In the genomic region with DNA sequence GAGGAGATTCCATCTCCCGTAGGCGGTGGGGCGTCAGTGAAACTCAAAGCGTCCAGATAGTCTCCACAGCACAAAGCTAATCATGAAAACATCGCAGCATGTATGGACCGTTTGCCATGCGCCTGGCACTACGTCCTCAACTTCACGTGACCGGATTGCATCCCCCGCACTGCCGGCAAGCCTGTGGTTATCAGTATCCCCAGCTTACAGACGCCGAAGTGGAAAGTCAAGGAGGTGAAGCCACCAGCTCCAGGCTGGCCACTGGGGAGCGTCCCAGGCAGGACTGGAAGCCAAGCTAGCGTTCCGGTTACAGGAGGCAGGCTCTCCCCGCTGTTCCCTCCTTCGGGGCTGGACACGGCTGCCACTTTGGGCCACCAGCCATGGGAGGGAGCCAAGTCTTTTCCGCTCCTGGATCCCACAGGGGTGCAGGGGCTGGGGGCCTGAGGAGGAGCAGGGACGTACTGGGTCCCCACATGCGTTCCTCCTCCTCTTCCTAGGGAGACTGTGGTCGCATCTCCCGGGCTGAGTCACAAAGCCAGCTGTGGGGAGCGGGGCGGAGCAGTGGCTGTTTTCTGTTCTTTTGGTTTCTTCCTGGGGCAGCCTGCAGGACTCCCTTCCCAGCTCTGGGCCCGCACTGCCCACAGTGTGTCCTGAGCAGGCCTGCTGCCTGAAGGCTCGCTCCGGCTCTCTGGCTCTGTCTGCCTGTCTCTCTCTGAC, we compare ENCODE assay signal across 8 cellular contexts. TPM values are rescaled to one million over a fixed set of nuclear protein-coding genes. Genes with fewer than 3 reads are reported as not detected.
DNase-seq lines count a peak whose midpoint lies in the region; ATAC-seq lines count a peak whose summit lies in the region.

No MANE protein-coding gene starts in this region.

- peaks cover 13% of the 10 kb centered on the region for H3K4me1 Mint-ChIP-seq in activated T-helper 2 cell treated with anti-CD3 and anti-CD28 coated beads, Interferon-gamma antibody, Interleukin-2, Interleukin-4, amounts not matched to agents 10 μg/mL and 5 μg/mL and 100 μg/mL, durations not matched to agents 14 hours and 24 hours and 36 hours (ENCODE audit: low read depth)

- H3K27me3 ChIP-seq in ACC112 (ENCODE audit: insufficient read depth, low read length) = peaks cover 6% of the 10 kb centered on the region; the same call in 1 of the 2 replicates

- H3K27ac Mint-ChIP-seq in activated T-helper 2 cell treated with anti-CD3 and anti-CD28 coated beads, Interferon-gamma antibody, Interleukin-2, Interleukin-4, amounts not matched to agents 10 μg/mL and 5 μg/mL and 100 μg/mL, durations not matched to agents 14 hours and 24 hours and 36 hours = peak overlapping the region; percentile 17

- H3K36me3 ChIP-seq in ACC112 (ENCODE audit: insufficient read depth, low read length) = no peaks in the 10 kb centered on the region

- no peaks in the 10 kb centered on the region for H3K9me3 Mint-ChIP-seq in activated T-helper 2 cell treated with anti-CD3 and anti-CD28 coated beads, Interferon-gamma antibody, Interleukin-2, Interleukin-4, amounts not matched to agents 10 μg/mL and 5 μg/mL and 100 μg/mL, durations not matched to agents 14 hours and 24 hours and 36 hours

- DNase-seq in HT1080 (ENCODE audit: low read depth) = peak; percentile 83
- no peak for DNase-seq in activated T-helper 2 cell treated with anti-CD3 and anti-CD28 coated beads, Interferon-gamma antibody, Interleukin-2, Interleukin-4, amounts not matched to agents 10 μg/mL and 5 μg/mL and 100 μg/mL, durations not matched to agents 14 hours and 24 hours and 36 hours (ENCODE audit: low spot score)
- DNase-seq in Right ventricle myocardium superior = peak; percentile 72
- peak; percentile 11 for DNase-seq in renal cortical epithelial cell (ENCODE audit: low read depth)
- no peak for DNase-seq in NK-92 (lab: John Stamatoyannopoulos, UW; ENCODE audit: unreplicated experiment)
- DNase-seq in NCI-H2081 treated with DMSO at 0.1 percent for 48 hours (lab: John Stamatoyannopoulos, UW) = no peak

- peaks cover 13% of the 10 kb centered on the region for H3K4me1 ChIP-seq in ACC112 (ENCODE audit: control insufficient read depth, insufficient read depth, low read length, unreplicated experiment)

- H3K27ac ChIP-seq in ACC112 (ENCODE audit: low read depth, low read length) = peak overlapping the region; percentile 42

- peaks cover 35% of the 10 kb centered on the region for H3K27me3 Mint-ChIP-seq in activated T-helper 2 cell treated with anti-CD3 and anti-CD28 coated beads, Interferon-gamma antibody, Interleukin-2, Interleukin-4, amounts not matched to agents 10 μg/mL and 5 μg/mL and 100 μg/mL, durations not matched to agents 14 hours and 24 hours and 36 hours (ENCODE audit: low read depth)

- ATAC-seq in Right ventricle myocardium superior (ENCODE audit: poor library complexity) (peak; percentile 60), GM21717 (IDR thresholded peaks at IDR 0.05; ENCODE audit: unreplicated experiment) (no peak)

- H3K79me2 ChIP-seq in ACC112 (ENCODE audit: control insufficient read depth, insufficient read depth, low read length, unreplicated experiment) = peaks cover 5% of the 10 kb centered on the region

- intact Hi-C loops in activated T-helper 2 cell treated with anti-CD3 and anti-CD28 coated beads, Interferon-gamma antibody, Interleukin-2, Interleukin-4, amounts not matched to agents 10 μg/mL and 5 μg/mL and 100 μg/mL, durations not matched to agents 14 hours and 24 hours and 36 hours (cut with micrococcal nuclease) = no loop called here
- intact Hi-C loops in Right ventricle myocardium superior (cut with DNase I) = no loop called here

- no peak overlapping the region for H3K4me3 Mint-ChIP-seq in activated T-helper 2 cell treated with anti-CD3 and anti-CD28 coated beads, Interferon-gamma antibody, Interleukin-2, Interleukin-4, amounts not matched to agents 10 μg/mL and 5 μg/mL and 100 μg/mL, durations not matched to agents 14 hours and 24 hours and 36 hours (ENCODE audit: low read depth)

- H2AFZ ChIP-seq in ACC112 (ENCODE audit: low read length, unreplicated experiment) = peak overlapping the region; percentile 76

- no peaks in the 10 kb centered on the region for H3K36me3 Mint-ChIP-seq in activated T-helper 2 cell treated with anti-CD3 and anti-CD28 coated beads, Interferon-gamma antibody, Interleukin-2, Interleukin-4, amounts not matched to agents 10 μg/mL and 5 μg/mL and 100 μg/mL, durations not matched to agents 14 hours and 24 hours and 36 hours (ENCODE audit: low read depth)

- H3K4me3 ChIP-seq in ACC112 (ENCODE audit: low read depth, low read length) = peak overlapping the region; percentile 72

RNA-seq across cellular contexts. Expression of a gene that starts 4.3 kb away (rescaled TPM):
- total RNA-seq in HT1080 (2014; rRNA removed; shearing (Covaris generic)) = 9.6 and 14.1 TPM in 2 replicates
- polyA plus RNA-seq in HT1080 (2015; cell fraction: cytosol; rRNA removed) = 7.7 and 8.4 TPM in 2 replicates
- polyA plus RNA-seq in HT1080 (2015; cell fraction: nucleus; rRNA removed) = 23.9 and 28.5 TPM in 2 replicates
- total RNA-seq in activated T-helper 2 cell treated with anti-CD3 and anti-CD28 coated beads, Interferon-gamma antibody, Interleukin-2, Interleukin-4, amounts not matched to agents 10 μg/mL and 5 μg/mL and 100 μg/mL, durations not matched to agents 14 hours and 24 hours and 36 hours = 2.3 and 2.4 TPM in 2 replicates
- total RNA-seq in Right ventricle myocardium superior (15.3 TPM), renal cortical epithelial cell (11.3 and 21.3 TPM in 2 replicates)

RNA-seq across cellular contexts. Expression of a gene that starts 49.2 kb away (rescaled TPM):
- not detected in 2 replicates for total RNA-seq in HT1080 (2014; rRNA removed; shearing (Covaris generic))
- polyA plus RNA-seq in HT1080 (2015; cell fraction: cytosol; rRNA removed) = not detected in 2 replicates
- not detected in 2 replicates for polyA plus RNA-seq in HT1080 (2015; cell fraction: nucleus; rRNA removed)
- total RNA-seq in activated T-helper 2 cell treated with anti-CD3 and anti-CD28 coated beads, Interferon-gamma antibody, Interleukin-2, Interleukin-4, amounts not matched to agents 10 μg/mL and 5 μg/mL and 100 μg/mL, durations not matched to agents 14 hours and 24 hours and 36 hours = not detected in 2 replicates
- total RNA-seq in Right ventricle myocardium superior (not detected), renal cortical epithelial cell (not detected in 2 replicates)

Comparison
In these comparisons a context has a peak if more than half of its experiments do, and no peak if none do; other contexts are left out.
1. DNase-seq: peak in HT1080 (single experiment), Right ventricle myocardium superior (single experiment) and renal cortical epithelial cell (single experiment); none in activated T-helper 2 cell treated with anti-CD3 and anti-CD28 coated beads, Interferon-gamma antibody, Interleukin-2, Interleukin-4, amounts not matched to agents 10 μg/mL and 5 μg/mL and 100 μg/mL, durations not matched to agents 14 hours and 24 hours and 36 hours (single experiment), NK-92 (single experiment) and NCI-H2081 treated with DMSO at 0.1 percent for 48 hours (single experiment).